ENCODE assay signal across 8 cellular contexts in genomic region chr1:28313710-28314510, GRCh38. TPM values are rescaled to one million over a fixed set of nuclear protein-coding genes. Genes with fewer than 3 reads are reported as not detected.
DNase-seq lines count a peak whose midpoint lies in the region; ATAC-seq and TF ChIP-seq lines count a peak whose summit lies in the region.

No MANE protein-coding gene starts in this region.

- H3K27me3 ChIP-seq in PC-3 (ENCODE audit: low read length) (no peaks in the 10 kb centered on the region), esophagus (ENCODE audit: control insufficient read depth in 1 of 2, insufficient read depth in 2 of 2, low read length in 2 of 2) (no peaks in the 10 kb centered on the region), neutrophil (no peaks in the 10 kb centered on the region)

- H3K9me3 Mint-ChIP-seq in Calu3 (ENCODE audit: low read depth, unreplicated experiment) = no peaks in the 10 kb centered on the region
- H3K9me3 Mint-ChIP-seq in activated CD8-positive, alpha-beta T cell treated with anti-CD3 and anti-CD28 coated beads for 36 hours = no peaks in the 10 kb centered on the region

- POLR2A ChIA-PET in PC-3 (lab: Charles Lee; ENCODE audit: unreplicated experiment) = interaction anchor here (0.5 to 0.6 kb wide), 2 partner anchors 68 to 224 kb away, joined by 5 to 8 read pairs; no protein-coding TSS in a partner anchor
- POLR2A ChIA-PET in activated CD8-positive, alpha-beta T cell treated with anti-CD3 and anti-CD28 coated beads for 36 hours (lab: Charles Lee) = interaction anchor here (0.9 kb wide), 1 partner anchor 70 kb away, joined by 3 read pairs; no protein-coding TSS in a partner anchor

- TF ChIP-seq CTCF in Calu3 (IDR thresholded peaks at IDR 0.05; ENCODE audit: unreplicated experiment) (no peak), PC-3 (conservative IDR thresholded peaks at IDR 0.05; ENCODE audit: low read depth, low read length) (no peak), neutrophil (IDR thresholded peaks at IDR 0.05) (peak; percentile 13)
- TF ChIP-seq CTCF in activated CD8-positive, alpha-beta T cell treated with anti-CD3 and anti-CD28 coated beads for 36 hours (IDR thresholded peaks at IDR 0.05) = no peak

- peak overlapping the region; percentile 4 for H3K4me2 ChIP-seq in PC-3 (ENCODE audit: low read length)

- DNase-seq in Calu3 = peak; percentile 85
- DNase-seq in PC-3 = peak; percentile 87
- DNase-seq in GM19240 (ENCODE audit: insufficient read length, low spot score) = no peak
- no peak for DNase-seq in NCI-H526 (lab: John Stamatoyannopoulos, UW)
- DNase-seq in activated CD8-positive, alpha-beta T cell treated with anti-CD3 and anti-CD28 coated beads for 36 hours = no peak

- H3K36me3 ChIP-seq in PC-3 (ENCODE audit: low read depth, low read length) = no peaks in the 10 kb centered on the region
- H3K36me3 ChIP-seq in esophagus (ENCODE audit: control insufficient read depth in 2 of 2, insufficient read depth in 2 of 2, low read length in 1 of 2) = no peaks in the 10 kb centered on the region
- no peaks in the 10 kb centered on the region for H3K36me3 ChIP-seq in neutrophil

- WGBS in esophagus, 2 donors = 46 to 56% methylated on average over 6 of the region's 6 CpGs

- H3K36me3 Mint-ChIP-seq in Calu3 (ENCODE audit: insufficient read depth, unreplicated experiment) = no peaks in the 10 kb centered on the region
- no peaks in the 10 kb centered on the region for H3K36me3 Mint-ChIP-seq in activated CD8-positive, alpha-beta T cell treated with anti-CD3 and anti-CD28 coated beads for 36 hours (ENCODE audit: low read depth)

- no peak overlapping the region for H3K9ac ChIP-seq in PC-3 (ENCODE audit: low read length)

- peak overlapping the region; percentile 49 for H2AFZ ChIP-seq in PC-3 (ENCODE audit: low read length)

- H3K27me3 Mint-ChIP-seq in Calu3 (ENCODE audit: unreplicated experiment) = no peaks in the 10 kb centered on the region
- H3K27me3 Mint-ChIP-seq in activated CD8-positive, alpha-beta T cell treated with anti-CD3 and anti-CD28 coated beads for 36 hours = peaks cover 3% of the 10 kb centered on the region

- peak overlapping the region; percentile 66 for H3K27ac Mint-ChIP-seq in Calu3 (ENCODE audit: unreplicated experiment)
- H3K27ac Mint-ChIP-seq in activated CD8-positive, alpha-beta T cell treated with anti-CD3 and anti-CD28 coated beads for 36 hours = no peak overlapping the region

- H3K4me1 ChIP-seq in PC-3 (ENCODE audit: insufficient read depth, low read length) = peaks cover 17% of the 10 kb centered on the region
- H3K4me1 ChIP-seq in esophagus (ENCODE audit: control insufficient read depth in 2 of 2, insufficient read depth in 2 of 2, low read length in 1 of 2) = no peaks in the 10 kb centered on the region
- H3K4me1 ChIP-seq in neutrophil (ENCODE audit: control insufficient read depth in 1 of 2, insufficient read depth in 1 of 2, low read depth in 1 of 2, low read length in 1 of 2) = peaks cover 47 to 48% of the 10 kb centered on the region in 2 experiments

- no peaks in the 10 kb centered on the region for H3K79me2 ChIP-seq in PC-3 (ENCODE audit: low read length)

- ATAC-seq in PC-3 = peak; percentile 79
- no peak for ATAC-seq in HG03175 (IDR thresholded peaks at IDR 0.05; ENCODE audit: unreplicated experiment)
- ATAC-seq in activated CD8-positive, alpha-beta T cell treated with anti-CD3 and anti-CD28 coated beads for 36 hours = no peak

- no peaks in the 10 kb centered on the region for H4K20me1 ChIP-seq in PC-3 (ENCODE audit: low read length)

- H3K9me3 ChIP-seq in PC-3 (ENCODE audit: low read length) (no peaks in the 10 kb centered on the region), esophagus (ENCODE audit: control insufficient read depth in 2 of 2, insufficient read depth in 1 of 2, low read depth in 1 of 2, low read length in 1 of 2) (no peaks in the 10 kb centered on the region), neutrophil (no peaks in the 10 kb centered on the region)

- peak overlapping the region; percentile 30 for H3K4me3 Mint-ChIP-seq in Calu3 (ENCODE audit: low read depth, unreplicated experiment)
- no peak overlapping the region for H3K4me3 Mint-ChIP-seq in activated CD8-positive, alpha-beta T cell treated with anti-CD3 and anti-CD28 coated beads for 36 hours

- H3K27ac ChIP-seq in PC-3 (ENCODE audit: low read length) (0 out of 2 replicates have a peak overlapping the region, but pooled peaks have one; percentile 3), esophagus (ENCODE audit: low read depth in 2 of 2, low read length in 1 of 2) (peak overlapping the region; percentile 67 to 89), neutrophil (peak overlapping the region; percentile 95)

- H3K4me1 Mint-ChIP-seq in Calu3 (ENCODE audit: low read depth, unreplicated experiment) = peaks cover 12% of the 10 kb centered on the region
- no peaks in the 10 kb centered on the region for H3K4me1 Mint-ChIP-seq in activated CD8-positive, alpha-beta T cell treated with anti-CD3 and anti-CD28 coated beads for 36 hours (ENCODE audit: low read depth)

- CTCF ChIA-PET in Calu3 (lab: Charles Lee) (interaction anchor here (0.5 to 2.1 kb wide), 7 partner anchors 8 to 65 kb away, joined by 3 to 12 read pairs (median 6); no protein-coding TSS in a partner anchor), PC-3 (lab: Charles Lee) (interaction anchor here (0.6 to 1.0 kb wide), 2 partner anchors 15 to 65 kb away, joined by 3 to 4 read pairs; partner anchors contain the start of gene MED18)
- CTCF ChIA-PET in activated CD8-positive, alpha-beta T cell treated with anti-CD3 and anti-CD28 coated beads for 36 hours (lab: Charles Lee) = interaction anchor here (1.3 to 1.6 kb wide), 2 partner anchors 46 to 66 kb away, joined by 4 to 5 read pairs; no protein-coding TSS in a partner anchor

- no peak overlapping the region for H3K4me3 ChIP-seq in PC-3 (ENCODE audit: low read length)
- no peak overlapping the region for H3K4me3 ChIP-seq in esophagus (ENCODE audit: low read depth in 1 of 2, low read length in 2 of 2)
- H3K4me3 ChIP-seq in neutrophil (ENCODE audit: low read depth in 1 of 2, low read length in 1 of 2) = peak overlapping the region; percentile 31 to 39

- intact Hi-C loops in Calu3 (cut with micrococcal nuclease; ENCODE audit: unreplicated experiment) (no loop called here), PC-3 (cut with micrococcal nuclease) (no loop called here)
- intact Hi-C loops in activated CD8-positive, alpha-beta T cell treated with anti-CD3 and anti-CD28 coated beads for 36 hours (cut with micrococcal nuclease) = no loop called here

- H3K9me2 ChIP-seq in PC-3 (replicated peaks; ENCODE audit: low read length) = no peaks in the 10 kb centered on the region

- no TSS peak for BruUV-seq in Calu3 (replicated peaks; lab: Mats Ljungman, UMichigan)
- no TSS peak for BruUV-seq in PC-3 (replicated peaks; lab: Mats Ljungman, UMichigan)

- no peaks in the 10 kb centered on the region for H3F3A ChIP-seq in PC-3 (ENCODE audit: low read length, unreplicated experiment)

RNA-seq across cellular contexts. Expression of gene MED18, which starts 14.9 kb away (rescaled TPM):
- 17.4 and 18.8 TPM in 2 replicates for total RNA-seq in Calu3 (2022)
- 10.1 and 13.6 TPM in 2 replicates for total RNA-seq in PC-3 (2014; rRNA removed)
- polyA plus RNA-seq in esophagus = 10 to 100 TPM; 15.1 to 36.6 TPM
- 10 to 100 TPM; 14.9 to 18.9 TPM for total RNA-seq in activated CD8-positive, alpha-beta T cell treated with anti-CD3 and anti-CD28 coated beads for 36 hours

RNA-seq across cellular contexts. Expression of gene SESN2, which starts 54.6 kb away (rescaled TPM):
- total RNA-seq in Calu3 (2022) (12.4 and 13.0 TPM in 2 replicates), PC-3 (2014; rRNA removed) (6.9 and 10.7 TPM in 2 replicates)
- polyA plus RNA-seq in esophagus = 10 to 100 TPM; 15.7 to 24.9 TPM
- 10 to 100 TPM; 26.0 to 27.4 TPM for total RNA-seq in activated CD8-positive, alpha-beta T cell treated with anti-CD3 and anti-CD28 coated beads for 36 hours

RNA-seq across cellular contexts. Expression of gene PHACTR4, which starts 55.6 kb away (rescaled TPM):
- total RNA-seq in Calu3 (2022) (58.0 and 58.7 TPM in 2 replicates), PC-3 (2014; rRNA removed) (9.1 and 12.7 TPM in 2 replicates)
- polyA plus RNA-seq in esophagus = 10 to 100 TPM; 32.2 to 52.2 TPM
- 10 to 100 TPM; 20.3 to 20.9 TPM for total RNA-seq in activated CD8-positive, alpha-beta T cell treated with anti-CD3 and anti-CD28 coated beads for 36 hours

Comparison
In these comparisons a context has a peak if more than half of its experiments do, and no peak if none do; other contexts are left out.
1. DNase-seq: peak in Calu3 (single experiment) and PC-3 (single experiment); none in GM19240 (single experiment), NCI-H526 (0 of 2) and activated CD8-positive, alpha-beta T cell treated with anti-CD3 and anti-CD28 coated beads for 36 hours (single experiment).
2. H3K27ac ChIP-seq: peak in every context shown above with its lines; median percentile 95 in neutrophil; 78 in esophagus; 3 in PC-3.
3. H3K4me3 ChIP-seq: peak in neutrophil (2 of 2); none in PC-3 (single experiment) and esophagus (0 of 2).